Comparison of ENCODE assay signal across 13 cellular contexts in genomic region chr2:171436307-171436706, GRCh38. TPM values are rescaled to one million over a fixed set of nuclear protein-coding genes. Genes with fewer than 3 reads are reported as not detected.
DNase-seq lines count a peak whose midpoint lies in the region; ATAC-seq, FAIRE-seq and TF ChIP-seq lines count a peak whose summit lies in the region.
"Had no signal": no experiment of that assay in that cellular context is flagged by ENCODE, and none has a peak within 500 bp of the region (broad histone marks: within the 10 kb centered on the region; RNA-seq: fewer than 3 reads in every experiment).

No MANE protein-coding gene starts in this region.

- H3K18ac ChIP-seq in mesenchymal stem cell (ENCODE audit: low read depth in 1 of 2, low read length in 2 of 2): no peak overlapping the region

- SMC1A ChIA-PET in GM12878 (lab: Charles Lee; ENCODE audit: uncharacterized antibody, unreplicated experiment): interaction anchor here (0.7 to 1.3 kb wide), 5 partner anchors 15 to 289 kb away, joined by 3 read pairs; partner anchors contain the start of gene CYBRD1

- no peak overlapping the region for H3K23ac ChIP-seq in mesenchymal stem cell (ENCODE audit: low read length in 2 of 2)

- peaks cover 7% of the 10 kb centered on the region for H3K9me3 ChIP-seq in DOHH2 (ENCODE audit: control insufficient read depth, insufficient read depth, low read length)
- no peaks in the 10 kb centered on the region for H3K9me3 ChIP-seq in Karpas-422 (ENCODE audit: low read length)
- peaks cover 5% of the 10 kb centered on the region for H3K9me3 ChIP-seq in GM12878 (replicated peaks; ENCODE audit: control insufficient read depth, insufficient read depth, low read length)
- H3K9me3 ChIP-seq in mesenchymal stem cell (ENCODE audit: control insufficient read depth, low read length): peaks cover 11% of the 10 kb centered on the region

- WGBS in GM12878 (ENCODE audit: insufficient coverage, insufficient replicate concordance, low lambda C conversion rate, missing lambda C conversion rate): 100% methylated on average over 1 of the region's 1 CpG
- no CpG with 5 or more reads among the region's 1 CpG for WGBS in mesenchymal stem cell

- H3K4me2 ChIP-seq in DOHH2 (ENCODE audit: low read length): no peak overlapping the region
- H3K4me2 ChIP-seq in Karpas-422 (ENCODE audit: low read depth, low read length, poor library complexity, severe bottlenecking): peak overlapping the region; percentile 89
- peak overlapping the region; percentile 97; the same call in 1 of the 2 replicates for H3K4me2 ChIP-seq in GM12878 (ENCODE audit: control insufficient read depth, insufficient read depth)
- no peak overlapping the region for H3K4me2 ChIP-seq in mesenchymal stem cell (ENCODE audit: low read length, poor library complexity, severe bottlenecking)

- H3K14ac ChIP-seq in mesenchymal stem cell (ENCODE audit: low read length in 2 of 2): no peak overlapping the region

- H4K8ac ChIP-seq in mesenchymal stem cell (ENCODE audit: low read length): no peak overlapping the region

- H2BK15ac ChIP-seq in mesenchymal stem cell (ENCODE audit: low read depth, poor library complexity, severe bottlenecking): no peak overlapping the region

- no peak for FAIRE-seq in GM12878 (lab: Jason Lieb, UNC)

- H3K27ac ChIP-seq in DOHH2 (ENCODE audit: low read depth, low read length) (no peak overlapping the region), Karpas-422 (ENCODE audit: low read length) (no peak overlapping the region), GM12878 (ENCODE audit: control insufficient read depth, insufficient read depth) (no peak overlapping the region), mesenchymal stem cell (ENCODE audit: low read length, poor library complexity, severe bottlenecking) (no peak overlapping the region)
- H3K27ac ChIP-seq: coronary artery, KMS-11 had no signal

- H3K9ac ChIP-seq in Karpas-422 (ENCODE audit: low read length) (no peak overlapping the region), GM12878 (ENCODE audit: control insufficient read depth, insufficient read depth, low read length) (no peak overlapping the region), mesenchymal stem cell (ENCODE audit: low read length) (no peak overlapping the region)
- H3K9ac ChIP-seq: KMS-11 had no signal

- H3K36me3 ChIP-seq in DOHH2 (ENCODE audit: control insufficient read depth, low read length) (peaks cover 70% of the 10 kb centered on the region), Karpas-422 (ENCODE audit: insufficient read depth, low read length) (peaks cover 54% of the 10 kb centered on the region), GM12878 (ENCODE audit: control insufficient read depth in 2 of 2, insufficient read depth in 2 of 2, low read length in 1 of 2) (peaks cover under 1 to 12% of the 10 kb centered on the region in 2 experiments; a peak in 2 of 4 replicates), mesenchymal stem cell (ENCODE audit: control insufficient read depth in 1 of 2, insufficient read depth in 2 of 2, low read depth in 1 of 2, low read length in 2 of 2) (peaks cover 22 to 57% of the 10 kb centered on the region in 2 experiments)

- no peaks in the 10 kb centered on the region for H3K9me2 ChIP-seq in DOHH2 (replicated peaks; ENCODE audit: control insufficient read depth, low read length)
- H3K9me2 ChIP-seq in Karpas-422 (replicated peaks; ENCODE audit: insufficient read depth, low read length): no peaks in the 10 kb centered on the region

- peaks cover 25% of the 10 kb centered on the region for H3K79me1 ChIP-seq in mesenchymal stem cell (replicated peaks; ENCODE audit: low read length, poor library complexity, severe bottlenecking)

- H2AK5ac ChIP-seq in mesenchymal stem cell (ENCODE audit: low read length, severe bottlenecking): no peak overlapping the region

- no peak for TF ChIP-seq POLR2A in GM12878 (IDR thresholded peaks at IDR 0.05; ENCODE audit: low read depth, low read length)

- H3K4me3 ChIP-seq in DOHH2 (ENCODE audit: low read length) (peak overlapping the region; percentile 82; the same call in 1 of the 2 replicates), Karpas-422 (ENCODE audit: low read length) (no peak overlapping the region), GM12878 (0 out of 2 replicates have a peak overlapping the region, but pooled peaks have one; percentile 10), mesenchymal stem cell (ENCODE audit: insufficient read depth in 1 of 2, low read depth in 1 of 2, low read length in 2 of 2) (no peak overlapping the region)
- H3K4me3 ChIP-seq: coronary artery had no signal

- H2BK5ac ChIP-seq in mesenchymal stem cell (ENCODE audit: low read depth, low read length, poor library complexity, severe bottlenecking): no peak overlapping the region

- H3K4ac ChIP-seq in mesenchymal stem cell (ENCODE audit: low read depth in 1 of 2, low read length in 2 of 2): no peak overlapping the region

- CTCF ChIA-PET in GM12878 (lab: Yijun Ruan, JAX): interaction anchor here (0.7 to 1.5 kb wide), 2 partner anchors 20 to 278 kb away, joined by 4 to 7 read pairs; no protein-coding TSS in a partner anchor

- H3K27me3 ChIP-seq in DOHH2 (ENCODE audit: control insufficient read depth, low read length) (no peaks in the 10 kb centered on the region), Karpas-422 (ENCODE audit: low read length) (no peaks in the 10 kb centered on the region), GM12878 (replicated peaks in 1 of 2; ENCODE audit: control insufficient read depth in 2 of 2, insufficient read depth in 2 of 2, low read length in 1 of 2) (no peaks in the 10 kb centered on the region), mesenchymal stem cell (ENCODE audit: control insufficient read depth in 1 of 2, insufficient read depth in 1 of 2, low read length in 2 of 2) (no peaks in the 10 kb centered on the region)

- H2AFZ ChIP-seq in Karpas-422 (ENCODE audit: low read length) (no peak overlapping the region), GM12878 (ENCODE audit: control insufficient read depth, low read depth, low read length) (no peak overlapping the region), mesenchymal stem cell (ENCODE audit: low read depth, low read length) (no peak overlapping the region)

- intact Hi-C loops in GM12878 (cut with micrococcal nuclease; ENCODE audit: unreplicated experiment): no loop called here

- H3F3A ChIP-seq in DOHH2 (ENCODE audit: control insufficient read depth, insufficient read depth): peaks cover 6% of the 10 kb centered on the region

- in situ Hi-C loops in GM12878 (cut with MboI): loop anchor here (25.0 kb wide), 1 partner anchor 474 kb away; no protein-coding TSS in a partner anchor

- no peak overlapping the region for H4K91ac ChIP-seq in mesenchymal stem cell (ENCODE audit: low read length)

- H3K79me2 ChIP-seq in DOHH2 (ENCODE audit: control insufficient read depth, low read length) (peaks cover 75% of the 10 kb centered on the region), Karpas-422 (ENCODE audit: low read length) (peaks cover 75% of the 10 kb centered on the region), GM12878 (ENCODE audit: control insufficient read depth, insufficient read depth, low read length) (peaks cover 60% of the 10 kb centered on the region)

- no peak for TF ChIP-seq RAD21 in GM12878 (IDR thresholded peaks at IDR 0.05; ENCODE audit: insufficient read depth, low read depth, low read length)

- peaks cover 28% of the 10 kb centered on the region for H3K4me1 ChIP-seq in DOHH2 (ENCODE audit: control insufficient read depth, low read length)
- H3K4me1 ChIP-seq in Karpas-422 (ENCODE audit: low read length): peaks cover 30% of the 10 kb centered on the region
- H3K4me1 ChIP-seq in GM12878 (ENCODE audit: control insufficient read depth, insufficient read depth, low read length): peaks cover 13% of the 10 kb centered on the region
- peaks cover 10% of the 10 kb centered on the region for H3K4me1 ChIP-seq in mesenchymal stem cell (ENCODE audit: control insufficient read depth, insufficient read depth, low read depth, low read length)

- TF ChIP-seq CTCF in DOHH2 (IDR thresholded peaks at IDR 0.05; ENCODE audit: low read depth, low read length, poor library complexity, severe bottlenecking): no peak
- TF ChIP-seq CTCF in GM12878 (IDR thresholded peaks at IDR 0.05 in 2 of 3, conservative IDR thresholded peaks at IDR 0.05 in 1 of 3; ENCODE audit: control insufficient read depth in 2 of 3, extremely low read depth in 1 of 3, insufficient read depth in 1 of 3, low read depth in 3 of 3, low read length in 3 of 3): no peak

- H4K20me1 ChIP-seq in DOHH2 (ENCODE audit: control insufficient read depth, insufficient read depth, low read depth, low read length) (no peaks in the 10 kb centered on the region), Karpas-422 (ENCODE audit: insufficient read depth, low read depth, low read length) (no peaks in the 10 kb centered on the region), GM12878 (ENCODE audit: control insufficient read depth, insufficient read depth) (no peaks in the 10 kb centered on the region)

- no TSS peak for BruUV-seq in GM12878 (replicated peaks; lab: Mats Ljungman, UMichigan)

- ATAC-seq in GM12878: no peak
- ATAC-seq in HG03378 (IDR thresholded peaks at IDR 0.05; ENCODE audit: unreplicated experiment): no peak
- no peak for ATAC-seq in HG03025 (IDR thresholded peaks at IDR 0.05; ENCODE audit: low FRiP score, unreplicated experiment)

- RAD21 ChIA-PET in GM12878 (lab: Charles Lee; ENCODE audit: unreplicated experiment): interaction anchor here (1.0 kb wide), 1 partner anchor 88 kb away, joined by 3 read pairs; no protein-coding TSS in a partner anchor

- TF ChIP-seq EP300 in GM12878 (IDR thresholded peaks at IDR 0.05; ENCODE audit: borderline replicate concordance in 1 of 2, control insufficient read depth in 1 of 2, low read depth in 2 of 2, low read length in 2 of 2): no peak

- no peak overlapping the region for H2BK120ac ChIP-seq in mesenchymal stem cell (ENCODE audit: low read depth, low read length)

- DNase-seq in Karpas-422 (no peak), GM12878 (ENCODE audit: low read depth, low spot score) (no peak), mesenchymal stem cell (peak; percentile 67)
- no peak for DNase-seq in effector CD4-positive, alpha-beta T cell
- no peak for DNase-seq in central memory CD4-positive, alpha-beta T cell
- DNase-seq: activated CD4-positive, CD25-positive, alpha-beta regulatory T cell; NCI-H2227 treated with DMSO at 0.1 percent for 48 hours; SHP77 treated with DMSO at 0.1 percent for 48 hours had no signal

- H2BK12ac ChIP-seq in mesenchymal stem cell (ENCODE audit: low read length in 2 of 2): no peak overlapping the region

- POLR2A ChIA-PET in GM12878 (lab: Charles Lee): no interaction called here

RNA-seq across cellular contexts. Expression of gene DCAF17, which starts 2.3 kb away (rescaled TPM):
- total RNA-seq in Karpas-422 (2014; rRNA removed; shearing (Covaris generic); ENCODE audit: low replicate concordance): 22.3 and 63.2 TPM in 2 replicates
- 94.6 and 99.0 TPM in 2 replicates for total RNA-seq in GM12878 (2013; cell fraction: nucleolus; rRNA removed)
- total RNA-seq in GM12878 (2014; rRNA removed): 28.6 and 30.6 TPM in 2 replicates
- 26.2 and 27.1 TPM in 2 replicates for total RNA-seq in GM12878 (2014; rRNA removed; fragmentation: Illumina TruSeq; extraction: Trizol)
- total RNA-seq in GM12878 (2021): 23.4 and 24.9 TPM in 2 replicates
- polyA plus RNA-seq in GM12878 (2011; ENCODE audit: low read depth): 6.5 TPM
- polyA plus RNA-seq in GM12878 (2011; rRNA removed): 32.9 and 43.0 TPM in 2 replicates
- 10.3 and 11.3 TPM in 2 replicates for polyA plus RNA-seq in GM12878 (2011; cell fraction: cytosol; rRNA removed)
- 35.0 and 38.9 TPM in 2 replicates for polyA plus RNA-seq in GM12878 (2011; cell fraction: nucleus; rRNA removed)
- 11.2 and 13.9 TPM in 2 replicates for polyA plus RNA-seq in GM12878 (2012)
- 26.7 and 31.8 TPM in 2 replicates for polyA plus RNA-seq in GM12878 (2014; fragmentation: Illumina TruSeq; extraction: Trizol)
- 1 to 10 TPM; 5.2 to 5.6 TPM for polyA plus RNA-seq in GM12878 (2014; fragmentation: Nextera tagmentation; extraction: Ambion mirVana)
- 15.3 and 16.4 TPM in 2 replicates for polyA plus RNA-seq in GM12878 (2014; rRNA removed)
- 10 to 100 TPM; 20.1 to 21.9 TPM for polyA plus RNA-seq in GM12878 (2016; fragmentation: Nextera tagmentation; extraction: Ambion mirVana)
- polyA minus RNA-seq in GM12878 (2011; rRNA and poly(A)+ RNA removed): 26.2 and 44.1 TPM in 2 replicates
- 13.6 and 16.9 TPM in 2 replicates for polyA minus RNA-seq in GM12878 (2011; cell fraction: cytosol; rRNA and poly(A)+ RNA removed)
- 21.5 and 34.2 TPM in 2 replicates for polyA minus RNA-seq in GM12878 (2011; cell fraction: nucleus; rRNA and poly(A)+ RNA removed)
- 5.9 TPM for polyA plus RNA-seq in mesenchymal stem cell (2013, experiment 1 of 2)
- polyA plus RNA-seq in mesenchymal stem cell (2013, experiment 2 of 2): 6.7 TPM

RNA-seq across cellular contexts. Expression of gene METTL8, which starts 2.5 kb away (rescaled TPM):
- 13.1 and 16.5 TPM in 2 replicates for total RNA-seq in Karpas-422 (2014; rRNA removed; shearing (Covaris generic); ENCODE audit: low replicate concordance)
- 116 and 122 TPM in 2 replicates for total RNA-seq in GM12878 (2013; cell fraction: nucleolus; rRNA removed)
- total RNA-seq in GM12878 (2014; rRNA removed) (31.3 and 35.7 TPM in 2 replicates), GM12878 (2014; rRNA removed; fragmentation: Illumina TruSeq; extraction: Trizol) (52.6 and 53.2 TPM in 2 replicates), GM12878 (2021) (49.3 and 49.8 TPM in 2 replicates)
- 15.4 TPM for polyA plus RNA-seq in GM12878 (2011; ENCODE audit: low read depth)
- polyA plus RNA-seq in GM12878 (2011; rRNA removed) (62.3 and 101 TPM in 2 replicates), GM12878 (2014; fragmentation: Illumina TruSeq; extraction: Trizol) (56.2 and 65.7 TPM in 2 replicates), GM12878 (2014; fragmentation: Nextera tagmentation; extraction: Ambion mirVana) (10 to 100 TPM; 34.9 to 42.5 TPM), GM12878 (2014; rRNA removed) (30.3 and 30.8 TPM in 2 replicates), GM12878 (2016; fragmentation: Nextera tagmentation; extraction: Ambion mirVana) (10 to 100 TPM; 94.4 to 96.3 TPM)
- 15.3 and 19.1 TPM in 2 replicates for polyA plus RNA-seq in GM12878 (2011; cell fraction: cytosol; rRNA removed)
- 15.9 and 21.8 TPM in 2 replicates for polyA plus RNA-seq in GM12878 (2011; cell fraction: nucleus; rRNA removed)
- polyA plus RNA-seq in GM12878 (2012): 27.1 and 47.0 TPM in 2 replicates
- polyA minus RNA-seq in GM12878 (2011; rRNA and poly(A)+ RNA removed): 26.0 and 42.8 TPM in 2 replicates
- 14.0 and 21.0 TPM in 2 replicates for polyA minus RNA-seq in GM12878 (2011; cell fraction: cytosol; rRNA and poly(A)+ RNA removed)
- 15.1 and 26.8 TPM in 2 replicates for polyA minus RNA-seq in GM12878 (2011; cell fraction: nucleus; rRNA and poly(A)+ RNA removed)
- 15.9 TPM for polyA plus RNA-seq in mesenchymal stem cell (2013, experiment 1 of 2)
- polyA plus RNA-seq in mesenchymal stem cell (2013, experiment 2 of 2): 14.7 TPM

Comparison
In these comparisons a context has a peak if more than half of its experiments do, and no peak if none do; other contexts are left out.
1. H3K4me2 ChIP-seq: peak in Karpas-422 (single experiment) and GM12878 (single experiment); none in DOHH2 (single experiment) and mesenchymal stem cell (single experiment).
2. H3K4me3 ChIP-seq: peak in DOHH2 (single experiment) and GM12878 (single experiment); none in Karpas-422 (single experiment) and mesenchymal stem cell (0 of 2).